In genomic region chr4:126757219-126757618, GRCh38 we compare ENCODE assay signal across 20 cellular contexts.
DNase-seq lines count a peak whose midpoint lies in the region; ATAC-seq, FAIRE-seq and TF ChIP-seq lines count a peak whose summit lies in the region.
"Had no signal": no experiment of that assay in that cellular context is flagged by ENCODE, and none has a peak within 500 bp of the region (broad histone marks: within the 10 kb centered on the region; RNA-seq: fewer than 3 reads in every experiment).

No MANE protein-coding gene starts in this region.

- no peak overlapping the region for H2BK12ac ChIP-seq in mesenchymal stem cell (ENCODE audit: low read length in 2 of 2)

- H3K4me3 ChIP-seq in K562 (no peak overlapping the region), mesenchymal stem cell (ENCODE audit: insufficient read depth in 1 of 2, low read depth in 1 of 2, low read length in 2 of 2) (no peak overlapping the region), heart left ventricle (no peak overlapping the region)
- H3K4me3 ChIP-seq: GM12878 had no signal

- no peak overlapping the region for H4K8ac ChIP-seq in mesenchymal stem cell (ENCODE audit: low read length)

- H3K27me3 Mint-ChIP-seq in chondrocyte (ENCODE audit: low read depth): no peaks in the 10 kb centered on the region

- no peaks in the 10 kb centered on the region for H3K9me3 ChIP-seq in K562 (replicated peaks; ENCODE audit: control insufficient read depth, insufficient read depth, low read depth, low read length)
- H3K9me3 ChIP-seq in mesenchymal stem cell (ENCODE audit: control insufficient read depth, low read length): no peaks in the 10 kb centered on the region
- no peaks in the 10 kb centered on the region for H3K9me3 ChIP-seq in heart left ventricle

- POLR2A ChIA-PET in K562 (lab: Yijun Ruan, JAX): no interaction called here

- TF ChIP-seq CTCF in K562 (IDR thresholded peaks at IDR 0.05 in 2 of 3, conservative IDR thresholded peaks at IDR 0.05 in 1 of 3; ENCODE audit: insufficient read depth in 2 of 3, low read depth in 1 of 3, low read length in 3 of 3): no peak
- no peak for TF ChIP-seq CTCF in chondrocyte (IDR thresholded peaks at IDR 0.05)
- no peak for TF ChIP-seq CTCF in heart left ventricle (IDR thresholded peaks at IDR 0.05)

- no peak overlapping the region for H2AK5ac ChIP-seq in mesenchymal stem cell (ENCODE audit: low read length, severe bottlenecking)

- no peak overlapping the region for H4K91ac ChIP-seq in mesenchymal stem cell (ENCODE audit: low read length)

- H3K36me3 ChIP-seq in K562 (ENCODE audit: control insufficient read depth, insufficient read depth, low read length) (peaks cover 9% of the 10 kb centered on the region; the same call in 1 of the 3 replicates), mesenchymal stem cell (ENCODE audit: control insufficient read depth in 1 of 2, insufficient read depth in 2 of 2, low read depth in 1 of 2, low read length in 2 of 2) (no peaks in the 10 kb centered on the region), heart left ventricle (no peaks in the 10 kb centered on the region)

- no peaks in the 10 kb centered on the region for H3K9me3 Mint-ChIP-seq in chondrocyte (ENCODE audit: low read depth)

- H2BK15ac ChIP-seq in mesenchymal stem cell (ENCODE audit: low read depth, poor library complexity, severe bottlenecking): no peak overlapping the region

- H3K4me3 Mint-ChIP-seq in chondrocyte (ENCODE audit: unreplicated experiment): no peak overlapping the region

- H2AFZ ChIP-seq in K562 (ENCODE audit: low read depth, low read length) (no peak overlapping the region), mesenchymal stem cell (ENCODE audit: low read depth, low read length) (no peak overlapping the region)

- CTCF ChIA-PET in K562 (lab: Yijun Ruan, JAX; ENCODE audit: low intra/inter-chr PET ratio): no interaction called here

- DNase-seq in H4 (ENCODE audit: low spot score): peak; percentile 14
- DNase-seq in OCI-M1 (lab: John Stamatoyannopoulos, UW): peak; percentile 79
- no peak for DNase-seq in K562 (ENCODE audit: extremely low read depth in 1 of 4, low spot score in 3 of 4)
- DNase-seq in mesenchymal stem cell: peak; percentile 75
- no peak for DNase-seq in chondrocyte (ENCODE audit: low spot score)
- no peak for DNase-seq in heart left ventricle
- DNase-seq in DMS114 treated with DMSO at 0.1 percent for 48 hours (lab: John Stamatoyannopoulos, UW; ENCODE audit: unreplicated experiment): no peak
- DNase-seq: C1 segment of cervical spinal cord, GDM1, KG1, NCI-H1092, NCI-H146, NCI-H2081 treated with DMSO at 0.1 percent for 48 hours, NCI-H524 had no signal

- no peaks in the 10 kb centered on the region for H3K9me1 ChIP-seq in K562 (ENCODE audit: control insufficient read depth, insufficient read depth, low read length)

- TF ChIP-seq RAD21 in K562 (CRISPR knock-in tag; conservative IDR thresholded peaks at IDR 0.05 in 1 of 2, IDR thresholded peaks at IDR 0.05 in 1 of 2): no peak

- 0 out of 3 replicates have a peak, but pooled peaks have one; percentile 14 for ATAC-seq in K562
- ATAC-seq in heart left ventricle: no peak
- ATAC-seq in GM18870 (IDR thresholded peaks at IDR 0.05; ENCODE audit: unreplicated experiment): no peak
- ATAC-seq: GM12878, Panc1, Right ventricle myocardium inferior had no signal

- H3K27me3 ChIP-seq in K562 (ENCODE audit: control insufficient read depth in 2 of 2, insufficient read depth in 2 of 2, low read length in 2 of 2) (no peaks in the 10 kb centered on the region), mesenchymal stem cell (ENCODE audit: control insufficient read depth in 1 of 2, insufficient read depth in 1 of 2, low read length in 2 of 2) (no peaks in the 10 kb centered on the region), heart left ventricle (no peaks in the 10 kb centered on the region)

- H3K4me1 ChIP-seq in K562 (replicated peaks in 1 of 2; ENCODE audit: control insufficient read depth in 2 of 2, insufficient read depth in 2 of 2, low read length in 2 of 2): peaks cover 0 to 20% of the 10 kb centered on the region in 2 experiments; a peak in 2 of 5 replicates
- no peaks in the 10 kb centered on the region for H3K4me1 ChIP-seq in mesenchymal stem cell (ENCODE audit: control insufficient read depth, insufficient read depth, low read depth, low read length)
- H3K4me1 ChIP-seq in heart left ventricle: peaks cover 0 to 8% (median 0%) of the 10 kb centered on the region in 12 donors

- peaks cover 18% of the 10 kb centered on the region for H3K79me2 ChIP-seq in K562 (ENCODE audit: control insufficient read depth, insufficient read depth, low read length)

- H3K36me3 Mint-ChIP-seq in chondrocyte (ENCODE audit: low read depth): peaks cover 1% of the 10 kb centered on the region

- no peak overlapping the region for H3K4ac ChIP-seq in mesenchymal stem cell (ENCODE audit: low read depth in 1 of 2, low read length in 2 of 2)

- H3K9ac ChIP-seq in K562 (ENCODE audit: insufficient read depth in 1 of 2, low read depth in 2 of 2, low read length in 2 of 2) (no peak overlapping the region), mesenchymal stem cell (ENCODE audit: low read length) (no peak overlapping the region)

- no peak overlapping the region for H3K27ac Mint-ChIP-seq in chondrocyte (ENCODE audit: unreplicated experiment)

- H2BK120ac ChIP-seq in mesenchymal stem cell (ENCODE audit: low read depth, low read length): no peak overlapping the region

- H3K27ac ChIP-seq in K562 (ENCODE audit: extremely low read depth, low read depth, low read length) (no peak overlapping the region), mesenchymal stem cell (ENCODE audit: low read length, poor library complexity, severe bottlenecking) (no peak overlapping the region), heart left ventricle (no peak overlapping the region)

- 70% methylated on average over 1 of the region's 1 CpG for WGBS in K562 (ENCODE audit: insufficient coverage, low coverage, missing lambda C conversion rate)
- WGBS in mesenchymal stem cell: no CpG with 5 or more reads among the region's 1 CpG
- 90 to 99% (median 93%) methylated on average over 1 of the region's 1 CpG for WGBS in heart left ventricle, 4 donors

- H3K4me2 ChIP-seq in K562 (ENCODE audit: insufficient read depth, low read length): no peak overlapping the region
- H3K4me2 ChIP-seq in mesenchymal stem cell (ENCODE audit: low read length, poor library complexity, severe bottlenecking): no peak overlapping the region

- intact Hi-C loops in K562 (cut with micrococcal nuclease) (no loop called here), heart left ventricle (cut with DNase I) (no loop called here)

- no peak for TF ChIP-seq POLR2A in K562 (conservative IDR thresholded peaks at IDR 0.05)
- TF ChIP-seq POLR2A in heart left ventricle (IDR thresholded peaks at IDR 0.05): no peak

- H3K23ac ChIP-seq in mesenchymal stem cell (ENCODE audit: low read length in 2 of 2): no peak overlapping the region

- H3K14ac ChIP-seq in mesenchymal stem cell (ENCODE audit: low read length in 2 of 2): no peak overlapping the region

- H3K18ac ChIP-seq in mesenchymal stem cell (ENCODE audit: low read depth in 1 of 2, low read length in 2 of 2): no peak overlapping the region

- no peaks in the 10 kb centered on the region for H4K20me1 ChIP-seq in K562 (replicated peaks; ENCODE audit: control insufficient read depth, insufficient read depth, low read length)

- in situ Hi-C loops in K562 (cut with MboI): no loop called here

- peaks cover 18% of the 10 kb centered on the region for H3K4me1 Mint-ChIP-seq in chondrocyte (ENCODE audit: low read depth)

- no peak for TF ChIP-seq EP300 in K562 (IDR thresholded peaks at IDR 0.05; ENCODE audit: low read length)

- FAIRE-seq in K562 (lab: Jason Lieb, UNC): no peak
- FAIRE-seq: A204.1, GM12878, H1 had no signal

- no peak overlapping the region for H2BK5ac ChIP-seq in mesenchymal stem cell (ENCODE audit: low read depth, low read length, poor library complexity, severe bottlenecking)

- no peaks in the 10 kb centered on the region for H3K79me1 ChIP-seq in mesenchymal stem cell (replicated peaks; ENCODE audit: low read length, poor library complexity, severe bottlenecking)

- no TSS peak for BruUV-seq in K562 (replicated peaks; lab: Mats Ljungman, UMichigan)

TF ChIP-seq in K562, 482 proteins besides CTCF, POLR2A, EP300 and RAD21 (continues in another document):
- TF ChIP-seq RCOR1 (IDR thresholded peaks at IDR 0.05; ENCODE audit: borderline replicate concordance in 1 of 2, low read depth in 2 of 2, low read length in 2 of 2): peak in 1 of 2 experiments; percentile 84; a peak in 2 of 4 replicates
- TF ChIP-seq SMARCA5 (IDR thresholded peaks at IDR 0.05): no peak
- no peak for TF ChIP-seq NR2C1 (IDR thresholded peaks at IDR 0.05)
- TF ChIP-seq NR2C1 (tag; IDR thresholded peaks at IDR 0.05): no peak
- no peak for TF ChIP-seq PHF8 (IDR thresholded peaks at IDR 0.05; ENCODE audit: borderline replicate concordance, low read length)
- TF ChIP-seq, protein P1, sequence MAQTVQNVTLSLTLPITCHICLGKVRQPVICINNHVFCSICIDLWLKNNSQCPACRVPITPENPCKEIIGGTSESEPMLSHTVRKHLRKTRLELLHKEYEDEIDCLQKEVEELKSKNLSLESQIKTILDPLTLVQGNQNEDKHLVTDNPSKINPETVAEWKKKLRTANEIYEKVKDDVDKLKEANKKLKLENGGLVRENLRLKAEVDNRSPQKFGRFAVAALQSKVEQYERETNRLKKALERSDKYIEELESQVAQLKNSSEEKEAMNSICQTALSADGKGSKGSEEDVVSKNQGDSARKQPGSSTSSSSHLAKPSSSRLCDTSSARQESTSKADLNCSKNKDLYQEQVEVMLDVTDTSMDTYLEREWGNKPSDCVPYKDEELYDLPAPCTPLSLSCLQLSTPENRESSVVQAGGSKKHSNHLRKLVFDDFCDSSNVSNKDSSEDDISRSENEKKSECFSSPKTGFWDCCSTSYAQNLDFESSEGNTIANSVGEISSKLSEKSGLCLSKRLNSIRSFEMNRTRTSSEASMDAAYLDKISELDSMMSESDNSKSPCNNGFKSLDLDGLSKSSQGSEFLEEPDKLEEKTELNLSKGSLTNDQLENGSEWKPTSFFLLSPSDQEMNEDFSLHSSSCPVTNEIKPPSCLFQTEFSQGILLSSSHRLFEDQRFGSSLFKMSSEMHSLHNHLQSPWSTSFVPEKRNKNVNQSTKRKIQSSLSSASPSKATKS (CRISPR knock-in tag; IDR thresholded peaks at IDR 0.05): no peak
- TF ChIP-seq CBFA2T3 (IDR thresholded peaks at IDR 0.05): peak; percentile 33; the same call in 1 of the 2 replicates
- no peak for TF ChIP-seq SIRT6 (IDR thresholded peaks at IDR 0.05; ENCODE audit: low read depth, low read length)
- TF ChIP-seq KDM1A (IDR thresholded peaks at IDR 0.05): peak; percentile 80 to 82
- TF ChIP-seq SMAD2 (IDR thresholded peaks at IDR 0.05; ENCODE audit: low read depth, low read length): no peak
- TF ChIP-seq HEY1 (CRISPR knock-in tag; IDR thresholded peaks at IDR 0.05; ENCODE audit: borderline replicate concordance): no peak
- no peak for TF ChIP-seq RFX7 (CRISPR knock-in tag; IDR thresholded peaks at IDR 0.05)
- peak; percentile 8 for TF ChIP-seq MEIS2 (IDR thresholded peaks at IDR 0.05; ENCODE audit: partially characterized antibody)
- 0 out of 4 replicates have a peak, but pooled peaks of 1 of the 2 experiments have one; percentile 20 for TF ChIP-seq TEAD1 (CRISPR knock-in tag; IDR thresholded peaks at IDR 0.05)
- TF ChIP-seq RUNX1 (IDR thresholded peaks at IDR 0.05; ENCODE audit: low read depth): no peak

Comparison
In these comparisons a context has a peak if more than half of its experiments do, and no peak if none do; other contexts are left out.
1. DNase-seq: peak in H4 (single experiment), OCI-M1 (single experiment) and mesenchymal stem cell (single experiment); none in K562 (0 of 4), chondrocyte (single experiment), heart left ventricle (0 of 5) and DMS114 treated with DMSO at 0.1 percent for 48 hours (single experiment).